Comparison of ENCODE assay signal across 23 cellular contexts in the genomic region with DNA sequence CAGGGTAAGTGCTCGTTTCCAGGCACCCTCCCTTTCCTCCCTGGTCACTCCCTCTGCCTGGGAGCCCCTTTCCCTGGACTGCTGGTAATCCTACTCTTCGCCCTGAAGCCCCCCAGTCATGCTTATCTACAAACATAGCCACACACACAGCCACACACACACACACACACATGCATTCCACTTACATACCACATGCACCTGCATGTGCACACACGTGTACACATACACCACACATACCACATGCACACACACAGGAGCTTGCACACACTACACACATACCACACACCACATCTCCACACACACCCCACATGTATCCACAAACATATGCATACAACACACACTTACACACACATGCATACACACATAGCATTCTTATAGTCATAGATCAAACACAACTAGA.
A peak's percentile ranks its signal among the peaks of the same experiment; 100 is the strongest.
DNase-seq lines count a peak whose midpoint lies in the region; FAIRE-seq and TF ChIP-seq lines count a peak whose summit lies in the region.
"Had no signal": no experiment of that assay in that cellular context is flagged by ENCODE, and none has a peak within 500 bp of the region (broad histone marks: within the 10 kb centered on the region; RNA-seq: fewer than 3 reads in every experiment).

No MANE protein-coding gene starts in this region.

- H3K27me3 Mint-ChIP-seq in activated CD4-positive, alpha-beta T cell treated with anti-CD3 and anti-CD28 coated beads, Interleukin-2, amount 10 ng/mL, durations not matched to agents 7 days and 5 days: peaks cover 5% of the 10 kb centered on the region
- 0 out of 2 replicates have a peak, but pooled peaks cover 4% of the 10 kb centered on the region for H3K27me3 Mint-ChIP-seq in H9 (ENCODE audit: low read depth)

- H4K91ac ChIP-seq in H9 (ENCODE audit: insufficient read length, low read depth, low read length): no peak overlapping the region

- CTCF ChIA-PET in activated CD4-positive, alpha-beta T cell treated with anti-CD3 and anti-CD28 coated beads, Interleukin-2, amount 10 ng/mL, durations not matched to agents 7 days and 5 days (lab: Charles Lee): no interaction called here

- H3K14ac ChIP-seq in H9 (ENCODE audit: insufficient read depth, low read length): no peak overlapping the region

- H3K27ac ChIP-seq in H9 (ENCODE audit: insufficient read length, low read depth, low read length) (no peak overlapping the region), tibial artery (no peak overlapping the region)

- H3K27me3 ChIP-seq in H9 (ENCODE audit: insufficient read depth, low read length) (no peaks in the 10 kb centered on the region), bronchial epithelial cell (ENCODE audit: control insufficient read depth, insufficient read depth, low read length) (no peaks in the 10 kb centered on the region), tibial artery (no peaks in the 10 kb centered on the region)

- H3K9me3 Mint-ChIP-seq in activated CD4-positive, alpha-beta T cell treated with anti-CD3 and anti-CD28 coated beads, Interleukin-2, amount 10 ng/mL, durations not matched to agents 7 days and 5 days: no peaks in the 10 kb centered on the region
- peaks cover 0 to 3% of the 10 kb centered on the region in 2 experiments; a peak in 1 of 5 replicates for H3K9me3 Mint-ChIP-seq in H9
- H3K9me3 Mint-ChIP-seq: CD4-positive, CD25-positive, alpha-beta regulatory T cell; CD8-positive, alpha-beta memory T cell; GM23338 had no signal

- H3K18ac ChIP-seq in H9 (ENCODE audit: insufficient read length, low read depth, low read length): peak overlapping the region; percentile 53

- no peaks in the 10 kb centered on the region for H3K23me2 ChIP-seq in H9 (ENCODE audit: insufficient read length, low read depth, low read length, poor library complexity, severe bottlenecking)

- no peak overlapping the region for H3K4ac ChIP-seq in H9 (ENCODE audit: low read depth, low read length)

- H3K79me2 ChIP-seq in H9 (ENCODE audit: insufficient read depth, low read length): no peaks in the 10 kb centered on the region

- POLR2A ChIA-PET in activated CD4-positive, alpha-beta T cell treated with anti-CD3 and anti-CD28 coated beads, Interleukin-2, amount 10 ng/mL, durations not matched to agents 7 days and 5 days (lab: Charles Lee): no interaction called here

- no peak overlapping the region for H2AK5ac ChIP-seq in H9 (ENCODE audit: insufficient read length, low read length)

- no peak overlapping the region for H2BK12ac ChIP-seq in H9 (ENCODE audit: insufficient read length, low read depth, low read length)

- H3K36me3 ChIP-seq in bronchial epithelial cell (ENCODE audit: control insufficient read depth, insufficient read depth, low read length): no peaks in the 10 kb centered on the region
- no peaks in the 10 kb centered on the region for H3K36me3 ChIP-seq in tibial artery
- H3K36me3 ChIP-seq: BE2C had no signal

- no peaks in the 10 kb centered on the region for H3K36me3 Mint-ChIP-seq in activated CD4-positive, alpha-beta T cell treated with anti-CD3 and anti-CD28 coated beads, Interleukin-2, amount 10 ng/mL, durations not matched to agents 7 days and 5 days (ENCODE audit: low read depth)
- no peaks in the 10 kb centered on the region for H3K36me3 Mint-ChIP-seq in H9 (ENCODE audit: insufficient read depth in 1 of 3, low read depth in 3 of 3)
- H3K36me3 Mint-ChIP-seq: CD4-positive, CD25-positive, alpha-beta regulatory T cell; CD8-positive, alpha-beta memory T cell had no signal

- WGBS in H9 (ENCODE audit: extremely low coverage, insufficient read length, low lambda C conversion rate): no CpG with 5 or more reads among the region's 3 CpGs

- H3K4me3 ChIP-seq in bronchial epithelial cell (ENCODE audit: low read depth, low read length) (no peak overlapping the region), tibial artery (no peak overlapping the region)
- H3K4me3 ChIP-seq: GM23338 had no signal

- no peak overlapping the region for H2BK5ac ChIP-seq in H9 (ENCODE audit: insufficient read length, low read length)

- no peak overlapping the region for H2BK120ac ChIP-seq in H9 (ENCODE audit: low read depth, low read length, poor library complexity, severe bottlenecking)

- peaks cover 19% of the 10 kb centered on the region for H3K4me1 Mint-ChIP-seq in activated CD4-positive, alpha-beta T cell treated with anti-CD3 and anti-CD28 coated beads, Interleukin-2, amount 10 ng/mL, durations not matched to agents 7 days and 5 days
- no peaks in the 10 kb centered on the region for H3K4me1 Mint-ChIP-seq in H9
- H3K4me1 Mint-ChIP-seq: GM23338 had no signal

- no peak overlapping the region for H3K9ac ChIP-seq in H9 (ENCODE audit: extremely low read depth, insufficient read length, low read length)

- H2BK20ac ChIP-seq in H9 (ENCODE audit: low read depth, low read length, poor library complexity, severe bottlenecking): no peak overlapping the region

- H4K8ac ChIP-seq in H9 (replicated peaks; ENCODE audit: insufficient read length, low read depth, low read length): no peak overlapping the region

- no peak for DNase-seq in activated CD4-positive, alpha-beta T cell treated with anti-CD3 and anti-CD28 coated beads, Interleukin-2, amount 10 ng/mL, durations not matched to agents 7 days and 5 days
- no peak for DNase-seq in activated CD4-positive, alpha-beta T cell treated with anti-CD3 and anti-CD28 coated beads for 48 hours
- DNase-seq in H9 (no peak), bronchial epithelial cell (ENCODE audit: low read depth) (no peak), urothelium cell line (ENCODE audit: low spot score) (no peak), dedifferentiated amniotic fluid mesenchymal stem cell (ENCODE audit: extremely low spot score) (no peak), tibial artery (no peak)
- DNase-seq: ACHN; BE2C; C1 segment of cervical spinal cord; CD4-positive, CD25-positive, alpha-beta regulatory T cell; CD8-positive, alpha-beta memory T cell; COR-L47; DMS 273 treated with DMSO at 0.1 percent for 48 hours; DMS53; DND-41; EL; HFFc6 had no signal

- no peak overlapping the region for H3T11ph ChIP-seq in H9 (ENCODE audit: low read length)

- H3K56ac ChIP-seq in H9 (ENCODE audit: insufficient read length, low read depth, low read length): no peak overlapping the region

- no peak for TF ChIP-seq CTCF in H9 (conservative IDR thresholded peaks at IDR 0.05)
- no peak for TF ChIP-seq CTCF in bronchial epithelial cell (IDR thresholded peaks at IDR 0.05; ENCODE audit: insufficient read depth, low read length, severe bottlenecking)
- TF ChIP-seq CTCF in tibial artery (IDR thresholded peaks at IDR 0.05): no peak

- H3K23ac ChIP-seq in H9 (ENCODE audit: insufficient read length, low read depth, low read length): no peak overlapping the region

- H3K4me2 ChIP-seq in H9 (ENCODE audit: insufficient read depth, insufficient read length, low read length): no peak overlapping the region
- H3K4me2 ChIP-seq: GM23338 had no signal

- H2AFZ ChIP-seq in H9 (ENCODE audit: low read length): no peak overlapping the region
- H2AFZ ChIP-seq: GM23338 had no signal

- intact Hi-C loops in tibial artery (cut with DNase I; ENCODE audit: low total_unique reads): no loop called here

- no peak overlapping the region for H4K5ac ChIP-seq in H9 (ENCODE audit: insufficient read length, low read depth, low read length)

- H3K4me1 ChIP-seq in H9 (ENCODE audit: insufficient read depth, low read length) (no peaks in the 10 kb centered on the region), tibial artery (peaks cover 0 to 7% (median 2%) of the 10 kb centered on the region in 4 donors)
- H3K4me1 ChIP-seq: BE2C had no signal

- peak overlapping the region; percentile 36 for H3K27ac Mint-ChIP-seq in activated CD4-positive, alpha-beta T cell treated with anti-CD3 and anti-CD28 coated beads, Interleukin-2, amount 10 ng/mL, durations not matched to agents 7 days and 5 days
- peak overlapping the region in 1 of 3 experiments; percentile 9; a peak in 3 of 7 replicates for H3K27ac Mint-ChIP-seq in H9
- H3K27ac Mint-ChIP-seq: GM23338, HFFc6 had no signal

- H3K9me3 ChIP-seq in H9 (ENCODE audit: control insufficient read depth, low read depth, low read length): no peaks in the 10 kb centered on the region
- no peaks in the 10 kb centered on the region for H3K9me3 ChIP-seq in tibial artery
- H3K9me3 ChIP-seq: BE2C had no signal

- H4K20me1 ChIP-seq in H9 (ENCODE audit: control insufficient read depth, insufficient read depth, insufficient read length): no peaks in the 10 kb centered on the region

- no peaks in the 10 kb centered on the region for H3K79me1 ChIP-seq in H9 (ENCODE audit: insufficient read depth, low read depth, low read length, poor library complexity, severe bottlenecking)

- no peak overlapping the region for H2BK15ac ChIP-seq in H9 (ENCODE audit: low read depth, low read length)

- no peak overlapping the region for H3K4me3 Mint-ChIP-seq in activated CD4-positive, alpha-beta T cell treated with anti-CD3 and anti-CD28 coated beads, Interleukin-2, amount 10 ng/mL, durations not matched to agents 7 days and 5 days
- no peak overlapping the region for H3K4me3 Mint-ChIP-seq in H9
- H3K4me3 Mint-ChIP-seq: CD4-positive, CD25-positive, alpha-beta regulatory T cell; CD8-positive, alpha-beta memory T cell; GM23338; HFFc6 had no signal

- FAIRE-seq in bronchial epithelial cell (lab: Jason Lieb, UNC) (peak; percentile 28), urothelium cell line (lab: Jason Lieb, UNC) (peak; percentile 92)
- FAIRE-seq: A204.1, GM12892, GM18507, H54 had no signal
